In the genomic region with DNA sequence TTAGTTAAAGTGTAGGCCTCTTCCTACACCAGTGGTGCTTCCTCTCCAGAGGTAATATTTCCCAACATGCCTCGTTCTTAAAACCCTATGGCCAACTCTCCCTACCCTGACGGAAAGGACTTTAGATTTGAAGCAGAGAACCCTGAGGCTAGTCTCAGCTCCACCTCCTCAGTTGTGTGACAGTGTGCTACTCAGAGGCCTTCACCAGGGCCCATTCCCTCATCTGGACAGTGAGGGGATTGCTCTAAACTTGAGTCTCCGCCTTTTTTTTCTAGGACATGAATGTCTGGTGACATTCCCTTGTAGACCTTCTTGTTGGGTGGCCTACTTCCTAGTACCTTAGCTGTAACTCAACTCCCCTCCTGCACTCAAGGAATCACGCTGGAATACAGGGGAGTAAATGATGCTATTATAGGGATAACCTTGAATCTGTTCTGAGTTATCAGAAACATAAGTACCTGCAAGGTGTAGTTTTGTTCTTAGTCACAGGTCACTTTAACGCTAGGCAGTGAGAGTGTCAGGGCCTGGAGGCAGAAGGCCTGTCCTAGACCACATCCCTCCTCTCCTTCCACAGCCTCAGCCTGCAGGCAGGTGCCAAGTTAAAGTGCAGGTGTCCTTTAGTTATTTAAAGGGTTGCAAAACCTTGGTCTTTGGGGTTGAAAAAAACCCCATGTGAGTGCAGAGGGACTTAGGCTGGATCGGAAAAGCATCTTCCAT, we compare ENCODE assay signal across 26 cellular contexts. TPM values are rescaled to one million over a fixed set of nuclear protein-coding genes. Genes with fewer than 3 reads are reported as not detected.
DNase-seq lines count a peak whose midpoint lies in the region; ATAC-seq, FAIRE-seq and TF ChIP-seq lines count a peak whose summit lies in the region.
"Had no signal": no experiment of that assay in that cellular context is flagged by ENCODE, and none has a peak within 500 bp of the region (broad histone marks: within the 10 kb centered on the region; RNA-seq: fewer than 3 reads in every experiment).

No MANE protein-coding gene starts in this region.

- H3K27ac Mint-ChIP-seq in natural killer cell treated with Interleukin-12 subunit alpha and Interleukin-12 subunit beta and Interleukin-15 and Interleukin-18, amount 100 ng/mL, for 72 hours = peak overlapping the region; percentile 35 to 51
- H3K27ac Mint-ChIP-seq in natural killer cell = no peak overlapping the region
- H3K27ac Mint-ChIP-seq: activated CD8-positive, alpha-beta memory T cell treated with anti-CD3 and anti-CD28 coated beads, Interleukin-2, amount 10 ng/mL, durations not matched to agents 7 days and 5 days; CD4-positive, alpha-beta T cell; nephron had no signal

- CTCF ChIA-PET in H1 (lab: Charles Lee; ENCODE audit: partially characterized antibody) = interaction anchor here (0.6 to 13.7 kb wide), 8 partner anchors 8 to 91 kb away, joined by 3 to 90 read pairs (median 8); a partner anchor contains a TSS

- no peak for FAIRE-seq in H1 (lab: Jason Lieb, UNC)
- FAIRE-seq: GM18507 had no signal

- H3K79me1 ChIP-seq in H1 (ENCODE audit: low read depth, low read length) = peaks cover 4% of the 10 kb centered on the region; the same call in 1 of the 2 replicates

- no peak overlapping the region; the same call in 1 of the 2 replicates for H2BK12ac ChIP-seq in H1 (ENCODE audit: low read depth, low read length)

- intact Hi-C loops in natural killer cell (cut with micrococcal nuclease) = no loop called here
- intact Hi-C loops in upper lobe of right lung (cut with DNase I) = no loop called here

- peak in 1 of 2 experiments; percentile 21; a peak in 1 of 4 replicates for TF ChIP-seq RAD21 in H1 (IDR thresholded peaks at IDR 0.05 in 1 of 2, conservative IDR thresholded peaks at IDR 0.05 in 1 of 2; ENCODE audit: low read depth in 2 of 2, low read length in 2 of 2)

- no peak overlapping the region for H3K4me3 Mint-ChIP-seq in natural killer cell treated with Interleukin-12 subunit alpha and Interleukin-12 subunit beta and Interleukin-15 and Interleukin-18, amount 100 ng/mL, for 72 hours
- no peak overlapping the region for H3K4me3 Mint-ChIP-seq in natural killer cell
- H3K4me3 Mint-ChIP-seq: activated CD8-positive, alpha-beta memory T cell treated with anti-CD3 and anti-CD28 coated beads, Interleukin-2, amount 10 ng/mL, durations not matched to agents 7 days and 5 days; CD4-positive, alpha-beta T cell; nephron had no signal

- no peak for TF ChIP-seq EP300 in H1 (IDR thresholded peaks at IDR 0.05; ENCODE audit: borderline replicate concordance in 1 of 2, low read depth in 2 of 2, low read length in 2 of 2)

- no peak overlapping the region for H3K18ac ChIP-seq in H1 (ENCODE audit: extremely low read depth, low read length)

- 69% methylated on average over 6 of the region's 6 CpGs; no CpG with 5 or more reads in 1 of the 2 experiments for WGBS in H1 (ENCODE audit: extremely low coverage in 1 of 2, insufficient coverage in 1 of 2, insufficient read length in 1 of 2, insufficient replicate concordance in 2 of 2, low coverage in 1 of 2, low lambda C conversion rate in 2 of 2, missing lambda C conversion rate in 1 of 2), 2 experiments

- H2AFZ ChIP-seq in H1 (ENCODE audit: low read length) = no peak overlapping the region

- H3K4me2 ChIP-seq in H1 (ENCODE audit: insufficient read depth in 1 of 2, low read depth in 2 of 2, low read length in 2 of 2) = no peak overlapping the region
- H3K4me2 ChIP-seq: SK-N-SH had no signal

- H3K9ac ChIP-seq in H1 (replicated peaks in 1 of 4; ENCODE audit: extremely low read depth in 1 of 4, low read depth in 3 of 4, low read length in 3 of 4) = no peak overlapping the region
- H3K9ac ChIP-seq: SK-N-SH had no signal

- peaks cover 3% of the 10 kb centered on the region for H3K9me3 Mint-ChIP-seq in natural killer cell treated with Interleukin-12 subunit alpha and Interleukin-12 subunit beta and Interleukin-15 and Interleukin-18, amount 100 ng/mL, for 72 hours
- H3K9me3 Mint-ChIP-seq in natural killer cell = no peaks in the 10 kb centered on the region
- H3K9me3 Mint-ChIP-seq: CD4-positive, alpha-beta T cell; nephron had no signal

- H3K4ac ChIP-seq in H1 (replicated peaks; ENCODE audit: insufficient read length, low read depth, low read length) = no peak overlapping the region

- H3K14ac ChIP-seq in H1 (ENCODE audit: insufficient read length) = no peak overlapping the region

- no peak for DNase-seq in natural killer cell treated with Interleukin-12 subunit alpha and Interleukin-12 subunit beta and Interleukin-15 and Interleukin-18, amount 100 ng/mL, for 72 hours (ENCODE audit: low spot score)
- DNase-seq in natural killer cell (no peak), H1 (ENCODE audit: low read depth in 1 of 2, low spot score in 2 of 2) (no peak), upper lobe of right lung (peak; percentile 8), DMS 273 (lab: John Stamatoyannopoulos, UW; ENCODE audit: unreplicated experiment) (no peak), NCI-H187 treated with DMSO at 0.1 percent for 48 hours (lab: John Stamatoyannopoulos, UW) (no peak)
- DNase-seq: activated CD8-positive, alpha-beta memory T cell treated with anti-CD3 and anti-CD28 coated beads, Interleukin-2, amount 10 ng/mL, durations not matched to agents 7 days and 5 days; amygdala; CD4-positive, alpha-beta T cell; DMS79 treated with DMSO at 0.1 percent for 48 hours; left colon; NCI-H1048; NCI-H524; RPMI8226; SK-N-SH; stimulated activated CD4-positive, alpha-beta T cell treated with anti-CD3 and anti-CD28 coated beads, Interleukin-12 subunit alpha, Interleukin-12 subunit beta, amount 100 ng/mL, for 4 hours; stimulated activated CD8-positive, alpha-beta memory T cell treated with anti-CD3 and anti-CD28 coated beads, Interleukin-4, amount 100 ng/mL, for 48 hours had no signal

- H3K27me3 Mint-ChIP-seq in natural killer cell treated with Interleukin-12 subunit alpha and Interleukin-12 subunit beta and Interleukin-15 and Interleukin-18, amount 100 ng/mL, for 72 hours = no peaks in the 10 kb centered on the region
- H3K27me3 Mint-ChIP-seq in natural killer cell (ENCODE audit: low read depth in 2 of 2) = peaks cover 2 to 8% of the 10 kb centered on the region in 2 donors
- H3K27me3 Mint-ChIP-seq: activated CD8-positive, alpha-beta memory T cell treated with anti-CD3 and anti-CD28 coated beads, Interleukin-2, amount 10 ng/mL, durations not matched to agents 7 days and 5 days; CD4-positive, alpha-beta T cell had no signal

- TF ChIP-seq CTCF in natural killer cell (IDR thresholded peaks at IDR 0.05) = no peak
- no peak for TF ChIP-seq CTCF in H1 (IDR thresholded peaks at IDR 0.05; ENCODE audit: control extremely low read depth in 1 of 3, insufficient read depth in 1 of 3, low read depth in 1 of 3, low read length in 3 of 3)
- no peak for TF ChIP-seq CTCF in upper lobe of right lung (IDR thresholded peaks at IDR 0.05)

- H3K4me3 ChIP-seq in H1 (ENCODE audit: extremely low read depth in 1 of 4, insufficient read depth in 2 of 4, low read depth in 3 of 4, low read length in 4 of 4) = no peak overlapping the region
- H3K4me3 ChIP-seq in upper lobe of right lung = no peak overlapping the region
- H3K4me3 ChIP-seq: esophagus muscularis mucosa, HAP-1, prostate gland had no signal

- H3K27ac ChIP-seq in H1 (ENCODE audit: low read depth, low read length) (no peak overlapping the region; the same call in 1 of the 2 replicates), upper lobe of right lung (no peak overlapping the region)
- H3K27ac ChIP-seq: HL-60, prostate gland had no signal

- no peaks in the 10 kb centered on the region for H3K27me3 ChIP-seq in H1 (replicated peaks in 1 of 4; ENCODE audit: control insufficient read depth in 3 of 4, extremely low read depth in 1 of 4, insufficient read depth in 3 of 4, low read length in 3 of 4)
- H3K27me3 ChIP-seq in upper lobe of right lung = no peaks in the 10 kb centered on the region
- H3K27me3 ChIP-seq: esophagus muscularis mucosa had no signal

- no peak for TF ChIP-seq POLR2A in H1 (IDR thresholded peaks at IDR 0.05; ENCODE audit: control extremely low read depth in 1 of 2, low read depth in 2 of 2, low read length in 2 of 2)

- peak; percentile 56 to 62 for ATAC-seq in natural killer cell treated with Interleukin-12 subunit alpha and Interleukin-12 subunit beta and Interleukin-15 and Interleukin-18, amount 100 ng/mL, for 72 hours
- no peak for ATAC-seq in natural killer cell
- peak; percentile 40 for ATAC-seq in HG03565 (IDR thresholded peaks at IDR 0.05; ENCODE audit: unreplicated experiment)
- no peak for ATAC-seq in upper lobe of right lung
- ATAC-seq in GM21576 (IDR thresholded peaks at IDR 0.05; ENCODE audit: unreplicated experiment) = no peak
- ATAC-seq: activated CD4-positive, CD25-positive, alpha-beta regulatory T cell treated with anti-CD3 and anti-CD28 coated beads, Interleukin-2, amount 50 U/mL, for 24 hours; activated CD8-positive, alpha-beta memory T cell treated with anti-CD3 and anti-CD28 coated beads, Interleukin-2, amount 10 ng/mL, durations not matched to agents 7 days and 5 days; left colon had no signal

- no peak overlapping the region for H4K8ac ChIP-seq in H1 (ENCODE audit: extremely low read depth, insufficient read depth, low read length)

- H4K20me1 ChIP-seq in H1 (replicated peaks in 1 of 2; ENCODE audit: control insufficient read depth in 1 of 2, insufficient read depth in 2 of 2, low read length in 2 of 2) = peaks cover 9 to 16% of the 10 kb centered on the region in 2 experiments

- H2BK5ac ChIP-seq in H1 (ENCODE audit: low read depth, low read length) = 0 out of 2 replicates have a peak overlapping the region, but pooled peaks have one; percentile 19

- H3K23me2 ChIP-seq in H1 (ENCODE audit: low read depth, low read length) = no peaks in the 10 kb centered on the region

- H3K36me3 ChIP-seq in H1 (ENCODE audit: control insufficient read depth in 2 of 4, insufficient read depth in 4 of 4, low read length in 3 of 4) = no peaks in the 10 kb centered on the region; a peak in 1 of 8 replicates
- no peaks in the 10 kb centered on the region for H3K36me3 ChIP-seq in upper lobe of right lung
- H3K36me3 ChIP-seq: HAP-1, prostate gland had no signal

- no peak overlapping the region for H3K23ac ChIP-seq in H1 (ENCODE audit: insufficient read length)

- no peak overlapping the region for H4K91ac ChIP-seq in H1 (replicated peaks; ENCODE audit: insufficient read length, low read length)

- H4K5ac ChIP-seq in H1 (ENCODE audit: insufficient read length, low read depth, low read length) = no peak overlapping the region

- no peak overlapping the region for H2BK20ac ChIP-seq in H1 (ENCODE audit: low read length)

- peak overlapping the region; percentile 46; the same call in 1 of the 2 replicates for H2AK5ac ChIP-seq in H1 (ENCODE audit: low read depth, low read length)

- peaks cover 6% of the 10 kb centered on the region for H3K36me3 Mint-ChIP-seq in natural killer cell treated with Interleukin-12 subunit alpha and Interleukin-12 subunit beta and Interleukin-15 and Interleukin-18, amount 100 ng/mL, for 72 hours
- no peaks in the 10 kb centered on the region for H3K36me3 Mint-ChIP-seq in natural killer cell

- POLR2A ChIA-PET in H1 (lab: Charles Lee; ENCODE audit: partially characterized antibody) = interaction anchor here (2.0 kb wide), 1 partner anchor 16 kb away, joined by 6 read pairs; no protein-coding TSS in a partner anchor

- no peak overlapping the region for H2BK15ac ChIP-seq in H1 (ENCODE audit: low read length)

- H2BK120ac ChIP-seq in H1 (replicated peaks; ENCODE audit: low read depth, low read length) = no peak overlapping the region

- peaks cover 26 to 30% of the 10 kb centered on the region in 2 donors for H3K4me1 Mint-ChIP-seq in natural killer cell treated with Interleukin-12 subunit alpha and Interleukin-12 subunit beta and Interleukin-15 and Interleukin-18, amount 100 ng/mL, for 72 hours (ENCODE audit: low read depth in 2 of 2)
- H3K4me1 Mint-ChIP-seq in natural killer cell = no peaks in the 10 kb centered on the region

- H3K4me1 ChIP-seq in H1 (replicated peaks in 1 of 4; ENCODE audit: control insufficient read depth in 3 of 4, insufficient read depth in 4 of 4, low read length in 3 of 4) (peaks cover 0 to 21% (median 9%) of the 10 kb centered on the region in 4 experiments; a peak in 5 of 7 replicates), upper lobe of right lung (peaks cover 32% of the 10 kb centered on the region)
- H3K4me1 ChIP-seq: HAP-1 had no signal

- H3K56ac ChIP-seq in H1 (replicated peaks; ENCODE audit: insufficient read length, low read depth, low read length) = no peak overlapping the region

- H3K79me2 ChIP-seq in H1 (ENCODE audit: control insufficient read depth in 1 of 2, insufficient read depth in 2 of 2, low read length in 2 of 2) = peaks cover 3 to 72% of the 10 kb centered on the region in 2 experiments; a peak in 3 of 4 replicates

- H3K9me3 ChIP-seq in H1 (ENCODE audit: insufficient read depth in 2 of 2, low read depth in 1 of 2, low read length in 1 of 2) = no peaks in the 10 kb centered on the region
- H3K9me3 ChIP-seq in upper lobe of right lung = no peaks in the 10 kb centered on the region
- H3K9me3 ChIP-seq: esophagus muscularis mucosa, HAP-1, prostate gland, SK-N-SH had no signal

RNA-seq across cellular contexts. Expression of a gene that starts 26.9 kb away (rescaled TPM):
- total RNA-seq in natural killer cell treated with Interleukin-12 subunit alpha and Interleukin-12 subunit beta and Interleukin-15 and Interleukin-18, amount 100 ng/mL, for 72 hours = 1 to 10 TPM in 1 of 2 donors, under 1 TPM in 1; 0.19 to 1.1 TPM
- 1 to 10 TPM in 1 of 3 donors, under 1 TPM in 1, not detected in 1; 0.12 to 1.3 TPM for total RNA-seq in natural killer cell
- total RNA-seq in H1 (2021; fragmentation: NEBNext Ultra II Directional; extraction: Animal tissue kit (Norgen Biotek cat#: 25700)) = 14.7 and 14.9 TPM in 2 replicates
- polyA plus RNA-seq in H1 (2011; rRNA removed) = 18.2 and 43.1 TPM in 2 replicates
- polyA plus RNA-seq in H1 (2011; cell fraction: cytosol; rRNA removed) = 35.2 TPM
- 71.5 TPM for polyA plus RNA-seq in H1 (2011; cell fraction: nucleus; rRNA removed)
- polyA plus RNA-seq in H1 (2012, experiment 1 of 2) = 7.7 to 14.3 TPM (median 11.1 TPM) in 4 replicates
- polyA plus RNA-seq in H1 (2012, experiment 2 of 2) = 8.7 TPM
- polyA plus RNA-seq in H1 (2013, experiment 1 of 2) = 1.8 TPM
- 1.2 TPM for polyA plus RNA-seq in H1 (2013, experiment 2 of 2)
- 6.8 and 8.6 TPM in 2 replicates for polyA minus RNA-seq in H1 (2011; rRNA and poly(A)+ RNA removed)
- polyA minus RNA-seq in H1 (2011; cell fraction: cytosol; rRNA and poly(A)+ RNA removed) = 18.0 TPM
- polyA minus RNA-seq in H1 (2011; cell fraction: nucleus; rRNA and poly(A)+ RNA removed) = 38.5 TPM
- 10.7 TPM for total RNA-seq in upper lobe of right lung
- total RNA-seq: activated CD8-positive, alpha-beta memory T cell treated with anti-CD3 and anti-CD28 coated beads, Interleukin-2, amount 10 ng/mL, durations not matched to agents 7 days and 5 days; CD4-positive, alpha-beta T cell had no signal

RNA-seq across cellular contexts. Expression of a gene that starts 58.7 kb away (rescaled TPM):
- 10 to 100 TPM; 11.2 to 16.7 TPM for total RNA-seq in natural killer cell treated with Interleukin-12 subunit alpha and Interleukin-12 subunit beta and Interleukin-15 and Interleukin-18, amount 100 ng/mL, for 72 hours
- total RNA-seq in natural killer cell = 10 to 100 TPM in 2 of 3 donors, 1 to 10 TPM in 1; 9.0 to 16.2 (median 14.9) TPM
- 11.2 and 12.2 TPM in 2 replicates for total RNA-seq in H1 (2021; fragmentation: NEBNext Ultra II Directional; extraction: Animal tissue kit (Norgen Biotek cat#: 25700))
- 2.2 and 4.0 TPM in 2 replicates for polyA plus RNA-seq in H1 (2011; rRNA removed)
- 4.0 TPM for polyA plus RNA-seq in H1 (2011; cell fraction: cytosol; rRNA removed)
- polyA plus RNA-seq in H1 (2011; cell fraction: nucleus; rRNA removed) = 4.3 TPM
- polyA plus RNA-seq in H1 (2012, experiment 1 of 2) = 5.4 to 6.7 TPM (median 5.6 TPM) in 4 replicates
- 0.64 TPM for polyA plus RNA-seq in H1 (2012, experiment 2 of 2)
- 5.5 TPM for polyA plus RNA-seq in H1 (2013, experiment 1 of 2)
- polyA plus RNA-seq in H1 (2013, experiment 2 of 2) = 5.5 TPM
- 9.4 and 15.2 TPM in 2 replicates for polyA minus RNA-seq in H1 (2011; rRNA and poly(A)+ RNA removed)
- polyA minus RNA-seq in H1 (2011; cell fraction: cytosol; rRNA and poly(A)+ RNA removed) = 12.6 TPM
- polyA minus RNA-seq in H1 (2011; cell fraction: nucleus; rRNA and poly(A)+ RNA removed) = 19.2 TPM
- total RNA-seq in upper lobe of right lung = 9.8 TPM

Comparison
In these comparisons a context has a peak if more than half of its experiments do, and no peak if none do; other contexts are left out.
1. ATAC-seq: peak in natural killer cell treated with Interleukin-12 subunit alpha and Interleukin-12 subunit beta and Interleukin-15 and Interleukin-18, amount 100 ng/mL, for 72 hours (2 of 2) and HG03565 (single experiment); none in natural killer cell (0 of 3), upper lobe of right lung (single experiment) and GM21576 (single experiment).
2. H3K27ac Mint-ChIP-seq: peak in natural killer cell treated with Interleukin-12 subunit alpha and Interleukin-12 subunit beta and Interleukin-15 and Interleukin-18, amount 100 ng/mL, for 72 hours (2 of 2); none in natural killer cell (0 of 2).